Comparison of ENCODE assay signal across 9 cellular contexts in genomic region chr16:2156849-2157224, GRCh38. TPM values are rescaled to one million over a fixed set of nuclear protein-coding genes. Genes with fewer than 3 reads are reported as not detected.
DNase-seq lines count a peak whose midpoint lies in the region; ATAC-seq and TF ChIP-seq lines count a peak whose summit lies in the region.
"Had no signal": no experiment of that assay in that cellular context is flagged by ENCODE, and none has a peak within 500 bp of the region (broad histone marks: within the 10 kb centered on the region; RNA-seq: fewer than 3 reads in every experiment).

No MANE protein-coding gene starts in this region.

- no peak for TF ChIP-seq POLR2A in suprapubic skin (IDR thresholded peaks at IDR 0.05)

- WGBS in suprapubic skin, result 47% methylated on average over 5 of the region's 5 CpGs

- H3K9me3 Mint-ChIP-seq in activated CD4-positive, alpha-beta T cell treated with anti-CD3 and anti-CD28 coated beads, Interleukin-2, amount 10 ng/mL, durations not matched to agents 7 days and 5 days, result no peaks in the 10 kb centered on the region
- no peaks in the 10 kb centered on the region for H3K9me3 Mint-ChIP-seq in activated naive CD4-positive, alpha-beta T cell treated with anti-CD3 and anti-CD28 coated beads, Interleukin-2, amount 50 U/mL, for 72 hours

- peak overlapping the region; percentile 91 for H3K27ac ChIP-seq in suprapubic skin

- POLR2A ChIA-PET in activated CD4-positive, alpha-beta T cell treated with anti-CD3 and anti-CD28 coated beads, Interleukin-2, amount 10 ng/mL, durations not matched to agents 7 days and 5 days (lab: Charles Lee), result no interaction called here

- H3K27ac Mint-ChIP-seq in activated CD4-positive, alpha-beta T cell treated with anti-CD3 and anti-CD28 coated beads, Interleukin-2, amount 10 ng/mL, durations not matched to agents 7 days and 5 days, result peak overlapping the region; percentile 48
- peak overlapping the region; percentile 78 to 98 for H3K27ac Mint-ChIP-seq in activated naive CD4-positive, alpha-beta T cell treated with anti-CD3 and anti-CD28 coated beads, Interleukin-2, amount 50 U/mL, for 72 hours

- H3K36me3 Mint-ChIP-seq in activated CD4-positive, alpha-beta T cell treated with anti-CD3 and anti-CD28 coated beads, Interleukin-2, amount 10 ng/mL, durations not matched to agents 7 days and 5 days (ENCODE audit: low read depth), result peaks cover 16% of the 10 kb centered on the region
- H3K36me3 Mint-ChIP-seq in activated naive CD4-positive, alpha-beta T cell treated with anti-CD3 and anti-CD28 coated beads, Interleukin-2, amount 50 U/mL, for 72 hours, result peaks cover 31 to 33% of the 10 kb centered on the region in 2 donors

- H3K4me3 ChIP-seq in iPS-18c (ENCODE audit: insufficient read depth, low read depth, low read length), result peak overlapping the region; percentile 91
- peak overlapping the region; percentile 72 for H3K4me3 ChIP-seq in suprapubic skin

- DNase-seq in activated CD4-positive, alpha-beta T cell treated with anti-CD3 and anti-CD28 coated beads, Interleukin-2, amount 10 ng/mL, durations not matched to agents 7 days and 5 days, result no peak
- DNase-seq in activated CD4-positive, alpha-beta T cell treated with anti-CD3 and anti-CD28 coated beads for 48 hours, result no peak
- DNase-seq in activated naive CD4-positive, alpha-beta T cell treated with anti-CD3 and anti-CD28 coated beads, Interleukin-2, amount 50 U/mL, for 72 hours (ENCODE audit: low spot score in 2 of 2), result no peak
- DNase-seq in suprapubic skin (ENCODE audit: low spot score in 2 of 2) (no peak), GM03348 (ENCODE audit: low spot score) (no peak), posterior vena cava (ENCODE audit: low spot score) (no peak), CD1c-positive myeloid dendritic cell (ENCODE audit: extremely low spot score) (no peak)
- DNase-seq: head of caudate nucleus had no signal

- no peak for ATAC-seq in activated naive CD4-positive, alpha-beta T cell treated with anti-CD3 and anti-CD28 coated beads, Interleukin-2, amount 50 U/mL, for 72 hours

- peaks cover 35% of the 10 kb centered on the region for H3K4me1 Mint-ChIP-seq in activated CD4-positive, alpha-beta T cell treated with anti-CD3 and anti-CD28 coated beads, Interleukin-2, amount 10 ng/mL, durations not matched to agents 7 days and 5 days

- peak overlapping the region; percentile 92 for H3K4me3 Mint-ChIP-seq in activated CD4-positive, alpha-beta T cell treated with anti-CD3 and anti-CD28 coated beads, Interleukin-2, amount 10 ng/mL, durations not matched to agents 7 days and 5 days

- H3K4me1 ChIP-seq in suprapubic skin, result peaks cover 86% of the 10 kb centered on the region

- no peaks in the 10 kb centered on the region for H3K27me3 ChIP-seq in suprapubic skin

- CTCF ChIA-PET in activated CD4-positive, alpha-beta T cell treated with anti-CD3 and anti-CD28 coated beads, Interleukin-2, amount 10 ng/mL, durations not matched to agents 7 days and 5 days (lab: Charles Lee), result no interaction called here

- TF ChIP-seq EP300 in suprapubic skin (IDR thresholded peaks at IDR 0.05), result no peak

- intact Hi-C loops in posterior vena cava (cut with DNase I), result no loop called here

- no peaks in the 10 kb centered on the region for H3K27me3 Mint-ChIP-seq in activated CD4-positive, alpha-beta T cell treated with anti-CD3 and anti-CD28 coated beads, Interleukin-2, amount 10 ng/mL, durations not matched to agents 7 days and 5 days

- H3K9me3 ChIP-seq in iPS-18c (ENCODE audit: control insufficient read depth, insufficient read depth, low read length), result peaks cover 4% of the 10 kb centered on the region
- H3K9me3 ChIP-seq in suprapubic skin, result no peaks in the 10 kb centered on the region

- H3K36me3 ChIP-seq in suprapubic skin, result no peaks in the 10 kb centered on the region

- no peak for TF ChIP-seq CTCF in suprapubic skin (IDR thresholded peaks at IDR 0.05)

RNA-seq across cellular contexts. Expression of gene TRAF7, which starts 1.3 kb away (rescaled TPM):
- total RNA-seq in activated CD4-positive, alpha-beta T cell treated with anti-CD3 and anti-CD28 coated beads, Interleukin-2, amount 10 ng/mL, durations not matched to agents 7 days and 5 days, result 10 to 100 TPM; 55.6 to 59.7 TPM
- total RNA-seq in activated naive CD4-positive, alpha-beta T cell treated with anti-CD3 and anti-CD28 coated beads, Interleukin-2, amount 50 U/mL, for 72 hours, result 10 to 100 TPM; 67.7 to 92.0 TPM
- 10 to 100 TPM; 53.4 to 74.7 (median 66.5) TPM for total RNA-seq in suprapubic skin
- total RNA-seq in posterior vena cava, result 10 to 100 TPM; 56.7 to 62.0 TPM

RNA-seq across cellular contexts. Expression of gene RAB26, which starts 8.4 kb away (rescaled TPM):
- total RNA-seq in activated CD4-positive, alpha-beta T cell treated with anti-CD3 and anti-CD28 coated beads, Interleukin-2, amount 10 ng/mL, durations not matched to agents 7 days and 5 days, result under 1 TPM; 0.20 to 0.42 TPM
- total RNA-seq in activated naive CD4-positive, alpha-beta T cell treated with anti-CD3 and anti-CD28 coated beads, Interleukin-2, amount 50 U/mL, for 72 hours, result under 1 TPM in 1 of 2 donors, not detected in 1; 0.80 TPM
- 1 to 10 TPM in 3 of 4 donors, under 1 TPM in 1; 0.64 to 3.0 (median 1.4) TPM for total RNA-seq in suprapubic skin
- under 1 TPM in 1 of 2 donors, not detected in 1; 0.28 TPM for total RNA-seq in posterior vena cava

RNA-seq across cellular contexts. Expression of gene PKD1, which starts 21.1 kb away (rescaled TPM):
- total RNA-seq in activated CD4-positive, alpha-beta T cell treated with anti-CD3 and anti-CD28 coated beads, Interleukin-2, amount 10 ng/mL, durations not matched to agents 7 days and 5 days, result 10 to 100 TPM; 72.9 to 77.2 TPM
- 10 to 100 TPM; 77.0 to 87.6 TPM for total RNA-seq in activated naive CD4-positive, alpha-beta T cell treated with anti-CD3 and anti-CD28 coated beads, Interleukin-2, amount 50 U/mL, for 72 hours
- total RNA-seq in suprapubic skin, result 100 to 1,000 TPM; 209 to 446 (median 293) TPM
- total RNA-seq in posterior vena cava, result 100 to 1,000 TPM; 177 to 181 TPM

RNA-seq across cellular contexts. Expression of gene CASKIN1, which starts 39.6 kb away (rescaled TPM):
- under 1 TPM; 0.07 to 0.19 TPM for total RNA-seq in activated CD4-positive, alpha-beta T cell treated with anti-CD3 and anti-CD28 coated beads, Interleukin-2, amount 10 ng/mL, durations not matched to agents 7 days and 5 days
- total RNA-seq in activated naive CD4-positive, alpha-beta T cell treated with anti-CD3 and anti-CD28 coated beads, Interleukin-2, amount 50 U/mL, for 72 hours, result 10 to 100 TPM in 1 of 2 donors, under 1 TPM in 1; 0.77 to 11.3 TPM
- 1 to 10 TPM in 1 of 4 donors, under 1 TPM in 3; 0.49 to 1.5 (median 0.78) TPM for total RNA-seq in suprapubic skin
- under 1 TPM in 1 of 2 donors, not detected in 1; 0.05 TPM for total RNA-seq in posterior vena cava

RNA-seq across cellular contexts. Expression of gene MLST8, which starts 48.4 kb away (rescaled TPM):
- 10 to 100 TPM; 35.9 to 36.4 TPM for total RNA-seq in activated CD4-positive, alpha-beta T cell treated with anti-CD3 and anti-CD28 coated beads, Interleukin-2, amount 10 ng/mL, durations not matched to agents 7 days and 5 days
- 10 to 100 TPM; 49.5 to 52.2 TPM for total RNA-seq in activated naive CD4-positive, alpha-beta T cell treated with anti-CD3 and anti-CD28 coated beads, Interleukin-2, amount 50 U/mL, for 72 hours
- 10 to 100 TPM; 52.3 to 69.5 (median 55.1) TPM for total RNA-seq in suprapubic skin
- total RNA-seq in posterior vena cava, result 10 to 100 TPM; 16.6 to 21.4 TPM
